8 cellular contexts compared by ENCODE assay signal in genomic region chr7:137882261-137882668, GRCh38. TPM values are rescaled to one million over a fixed set of nuclear protein-coding genes. Genes with fewer than 3 reads are reported as not detected.
DNase-seq lines count a peak whose midpoint lies in the region; ATAC-seq, FAIRE-seq and TF ChIP-seq lines count a peak whose summit lies in the region.

No MANE protein-coding gene starts in this region.

- no peaks in the 10 kb centered on the region for H3K79me2 ChIP-seq in neural progenitor cell (ENCODE audit: low read depth)

- peak in 1 of 2 donors; percentile 52 for TF ChIP-seq POLR2A in adrenal gland (IDR thresholded peaks at IDR 0.05)

- H3K27ac Mint-ChIP-seq in neural progenitor cell, result no peak overlapping the region

- H3F3A ChIP-seq in neural progenitor cell (ENCODE audit: low read depth), result peaks cover 60% of the 10 kb centered on the region

- H4K20me1 ChIP-seq in neural progenitor cell (ENCODE audit: low read depth), result no peaks in the 10 kb centered on the region

- H3K4me1 ChIP-seq in adrenal gland (replicated peaks in 1 of 2), result peaks cover 0 to 9% of the 10 kb centered on the region in 2 donors
- H3K4me1 ChIP-seq in pancreas, result no peaks in the 10 kb centered on the region
- peaks cover 54% of the 10 kb centered on the region for H3K4me1 ChIP-seq in neural progenitor cell

- no peak for TF ChIP-seq CTCF in adrenal gland (IDR thresholded peaks at IDR 0.05)
- TF ChIP-seq CTCF in pancreas (IDR thresholded peaks at IDR 0.05), result no peak
- TF ChIP-seq CTCF in neural progenitor cell (IDR thresholded peaks at IDR 0.05), result no peak

- H3K9me3 ChIP-seq in adrenal gland (replicated peaks in 1 of 3), result no peaks in the 10 kb centered on the region
- H3K9me3 ChIP-seq in pancreas, result no peaks in the 10 kb centered on the region
- no peaks in the 10 kb centered on the region for H3K9me3 ChIP-seq in neural progenitor cell (ENCODE audit: low read depth)

- H3K9me3 Mint-ChIP-seq in neural progenitor cell, result peaks cover 7% of the 10 kb centered on the region

- peaks cover 62% of the 10 kb centered on the region for H3K36me3 Mint-ChIP-seq in neural progenitor cell

- FAIRE-seq in pancreas (lab: Jason Lieb, UNC), result no peak

- H3K36me3 ChIP-seq in adrenal gland (replicated peaks in 1 of 2), result peaks cover 0 to 73% of the 10 kb centered on the region in 2 donors
- peaks cover 5 to 78% (median 35%) of the 10 kb centered on the region in 3 donors for H3K36me3 ChIP-seq in pancreas
- peaks cover 5% of the 10 kb centered on the region for H3K36me3 ChIP-seq in neural progenitor cell

- H2AFZ ChIP-seq in neural progenitor cell (replicated peaks), result no peak overlapping the region

- H3K27me3 Mint-ChIP-seq in neural progenitor cell (ENCODE audit: insufficient read depth, low read depth), result peaks cover 9% of the 10 kb centered on the region

- intact Hi-C loops in adrenal gland (cut with DNase I) (no loop called here), pancreas (cut with DNase I) (no loop called here)

- H3K4me3 Mint-ChIP-seq in neural progenitor cell, result no peak overlapping the region

- H3K4me1 Mint-ChIP-seq in neural progenitor cell, result peaks cover 50% of the 10 kb centered on the region

- 41 to 62% (median 44%) methylated on average over 3 to 5 of the region's 5 CpGs for WGBS in adrenal gland, 4 donors
- WGBS in pancreas, 2 donors, result 91 to 93% methylated on average over 5 of the region's 5 CpGs

- no peak overlapping the region for H3K4me3 ChIP-seq in adrenal gland
- H3K4me3 ChIP-seq in pancreas, result no peak overlapping the region
- no peak overlapping the region for H3K4me3 ChIP-seq in neural progenitor cell

- no peak overlapping the region for H3K4me2 ChIP-seq in neural progenitor cell

- H3K9ac ChIP-seq in neural progenitor cell, result no peak overlapping the region

- H3K27me3 ChIP-seq in adrenal gland, result no peaks in the 10 kb centered on the region
- H3K27me3 ChIP-seq in pancreas, result no peaks in the 10 kb centered on the region
- H3K27me3 ChIP-seq in neural progenitor cell, result no peaks in the 10 kb centered on the region

- ATAC-seq in GM21381 (IDR thresholded peaks at IDR 0.05; ENCODE audit: unreplicated experiment), result peak; percentile 94
- peak; percentile 89 for ATAC-seq in HG03520 (IDR thresholded peaks at IDR 0.05; ENCODE audit: unreplicated experiment)
- peak in 3 of 4 donors; percentile 23 to 57 (median 30) for ATAC-seq in pancreas

- peak; percentile 99 for DNase-seq in GM04504 (ENCODE audit: low read depth)
- DNase-seq in adrenal gland, result peak; percentile 58 to 91 (median 83)
- DNase-seq in pancreas, result no peak
- no peak for DNase-seq in neural progenitor cell (ENCODE audit: low spot score)
- no peak for DNase-seq in medulla oblongata (ENCODE audit: extremely low spot score)
- no peak for DNase-seq in DMS 273 treated with DMSO at 0.1 percent for 48 hours (lab: John Stamatoyannopoulos, UW)

- H3K27ac ChIP-seq in adrenal gland, result peak overlapping the region in 4 of 5 donors; percentile 21 to 83 (median 58)
- no peak overlapping the region for H3K27ac ChIP-seq in pancreas
- no peak overlapping the region for H3K27ac ChIP-seq in neural progenitor cell

RNA-seq across cellular contexts. Expression of gene DGKI, which starts 35.5 kb away (rescaled TPM):
- total RNA-seq in adrenal gland, result 1 to 10 TPM in 5 of 8 donors, under 1 TPM in 3; 0.12 to 4.6 (median 1.2) TPM
- under 1 TPM; 0.48 to 0.71 (median 0.71) TPM for polyA plus RNA-seq in adrenal gland
- under 1 TPM; 0.04 to 0.81 (median 0.19) TPM for total RNA-seq in pancreas
- polyA plus RNA-seq in pancreas, result under 1 TPM; 0.05 to 0.15 TPM
- 3.4 and 5.5 TPM in 2 replicates for total RNA-seq in neural progenitor cell (ENCODE audit: low replicate concordance)

Comparison
In these comparisons a context has a peak if more than half of its experiments do, and no peak if none do; other contexts are left out.
1. DNase-seq: peak in GM04504 (single experiment) and adrenal gland (7 of 7); none in pancreas (0 of 6), neural progenitor cell (single experiment), medulla oblongata (single experiment) and DMS 273 treated with DMSO at 0.1 percent for 48 hours (single experiment).
2. ATAC-seq: peak in every context shown above with its lines; median percentile 94 in GM21381; 89 in HG03520; 30 in pancreas.
3. H3K27ac ChIP-seq: peak in adrenal gland (4 of 5); none in pancreas (0 of 4) and neural progenitor cell (single experiment).